Comparison of ENCODE assay signal across 11 cellular contexts in the genomic region with DNA sequence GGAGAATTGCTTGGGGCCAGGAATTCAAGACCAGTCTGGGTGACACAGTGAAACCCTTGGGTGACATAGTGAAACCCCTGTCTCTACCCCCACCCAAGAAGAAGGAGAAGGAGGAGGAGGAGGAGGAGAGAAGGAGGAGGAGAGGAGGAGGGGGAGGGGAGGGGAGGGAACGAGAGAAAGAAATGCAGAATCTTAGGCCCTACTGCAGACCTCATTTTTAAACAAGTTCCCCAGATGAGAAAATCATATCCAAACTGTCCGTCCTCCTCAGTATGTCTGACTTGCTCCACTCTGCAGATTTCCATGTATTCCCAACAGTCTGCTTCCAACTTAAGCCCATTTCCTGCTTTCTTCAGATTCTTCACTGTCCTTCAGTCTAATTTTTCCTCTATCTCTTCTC.
"Had no signal": no experiment of that assay in that cellular context is flagged by ENCODE, and none has a peak within 500 bp of the region (broad histone marks: within the 10 kb centered on the region; RNA-seq: fewer than 3 reads in every experiment).

No MANE protein-coding gene starts in this region.

- H2AFZ ChIP-seq: GM23248, GM23338 had no signal

- H3K4me1 ChIP-seq: HAP-1 had no signal

- H3K9ac ChIP-seq: GM23248 had no signal

- H3K4me2 ChIP-seq: GM23338 had no signal

- H3K9me3 ChIP-seq: HAP-1 had no signal

- H3K27ac Mint-ChIP-seq: GM23338, H9, HFFc6 had no signal

- FAIRE-seq: H1, H54 had no signal

- H3K27ac ChIP-seq: GM23248 had no signal

- H3K4me3 ChIP-seq: GM23248, GM23338, HAP-1 had no signal

- H3K9me3 Mint-ChIP-seq: GM23338, H9, HFFc6 had no signal

- H3K4me3 Mint-ChIP-seq: GM23338, H9, HFFc6 had no signal

- DNase-seq: GM23248, GOT3, H7, H9, HCEC 1CT, HFFc6 had no signal

- ATAC-seq: GM23338, HCT116 had no signal

- H3K36me3 ChIP-seq: HAP-1 had no signal
